4 cellular contexts compared by ENCODE assay signal in genomic region chr2:123043458-123043857, GRCh38.
A peak's percentile ranks its signal among the peaks of the same experiment; 100 is the strongest.
TF ChIP-seq lines count a peak whose summit lies in the region.

No MANE protein-coding gene starts in this region.

TF ChIP-seq in HepG2, 621 proteins besides CTCF, POLR2A, EP300 and RAD21:
- TF ChIP-seq CEBPB (IDR thresholded peaks at IDR 0.05; ENCODE audit: borderline replicate concordance, low read depth, low read length) (peak; percentile 57), AKAP8 (CRISPR knock-in tag; IDR thresholded peaks at IDR 0.05) (no peak)

TF ChIP-seq in IMR-90, 13 proteins besides CTCF, POLR2A, EP300 and RAD21:
- TF ChIP-seq RCOR1 (IDR thresholded peaks at IDR 0.05; ENCODE audit: insufficient replicate concordance, low read length) (no peak), SMC3 (IDR thresholded peaks at IDR 0.05; ENCODE audit: low read depth, low read length) (no peak), CEBPB (IDR thresholded peaks at IDR 0.05; ENCODE audit: low read depth, low read length) (peak; percentile 53)

TF ChIP-seq in K562, 482 proteins besides CTCF, POLR2A, EP300 and RAD21:
- TF ChIP-seq HNRNPLL (IDR thresholded peaks at IDR 0.05; ENCODE audit: low read depth, low read length, poor library complexity, severe bottlenecking) = no peak
- TF ChIP-seq DPF2 (IDR thresholded peaks at IDR 0.05) = no peak
- TF ChIP-seq CEBPB (tag; IDR thresholded peaks at IDR 0.05) = peak; percentile 54
- TF ChIP-seq CEBPG (CRISPR knock-in tag; IDR thresholded peaks at IDR 0.05) = no peak
- TF ChIP-seq CEBPG (tag; conservative IDR thresholded peaks at IDR 0.05 in 1 of 2, IDR thresholded peaks at IDR 0.05 in 1 of 2) = peak in 1 of 2 experiments; percentile 86; a peak in 2 of 4 replicates
- no peak for TF ChIP-seq CBX5 (IDR thresholded peaks at IDR 0.05; ENCODE audit: borderline replicate concordance, low read depth)
- TF ChIP-seq ETV5 (CRISPR knock-in tag; IDR thresholded peaks at IDR 0.05; ENCODE audit: low read depth) = no peak
- TF ChIP-seq, protein P1, sequence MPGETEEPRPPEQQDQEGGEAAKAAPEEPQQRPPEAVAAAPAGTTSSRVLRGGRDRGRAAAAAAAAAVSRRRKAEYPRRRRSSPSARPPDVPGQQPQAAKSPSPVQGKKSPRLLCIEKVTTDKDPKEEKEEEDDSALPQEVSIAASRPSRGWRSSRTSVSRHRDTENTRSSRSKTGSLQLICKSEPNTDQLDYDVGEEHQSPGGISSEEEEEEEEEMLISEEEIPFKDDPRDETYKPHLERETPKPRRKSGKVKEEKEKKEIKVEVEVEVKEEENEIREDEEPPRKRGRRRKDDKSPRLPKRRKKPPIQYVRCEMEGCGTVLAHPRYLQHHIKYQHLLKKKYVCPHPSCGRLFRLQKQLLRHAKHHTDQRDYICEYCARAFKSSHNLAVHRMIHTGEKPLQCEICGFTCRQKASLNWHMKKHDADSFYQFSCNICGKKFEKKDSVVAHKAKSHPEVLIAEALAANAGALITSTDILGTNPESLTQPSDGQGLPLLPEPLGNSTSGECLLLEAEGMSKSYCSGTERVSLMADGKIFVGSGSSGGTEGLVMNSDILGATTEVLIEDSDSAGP (CRISPR knock-in tag; IDR thresholded peaks at IDR 0.05) = no peak

TF ChIP-seq in H1, 55 proteins besides CTCF, POLR2A, EP300 and RAD21:
- TF ChIP-seq CEBPB (IDR thresholded peaks at IDR 0.05; ENCODE audit: low read depth, low read length) (peak; percentile 54; the same call in 1 of the 2 replicates), BACH1 (IDR thresholded peaks at IDR 0.05; ENCODE audit: low read length) (no peak)
TF ChIP-seq in H1: peak in this region for 1.
